ENCODE assay signal across 15 cellular contexts in the genomic region with DNA sequence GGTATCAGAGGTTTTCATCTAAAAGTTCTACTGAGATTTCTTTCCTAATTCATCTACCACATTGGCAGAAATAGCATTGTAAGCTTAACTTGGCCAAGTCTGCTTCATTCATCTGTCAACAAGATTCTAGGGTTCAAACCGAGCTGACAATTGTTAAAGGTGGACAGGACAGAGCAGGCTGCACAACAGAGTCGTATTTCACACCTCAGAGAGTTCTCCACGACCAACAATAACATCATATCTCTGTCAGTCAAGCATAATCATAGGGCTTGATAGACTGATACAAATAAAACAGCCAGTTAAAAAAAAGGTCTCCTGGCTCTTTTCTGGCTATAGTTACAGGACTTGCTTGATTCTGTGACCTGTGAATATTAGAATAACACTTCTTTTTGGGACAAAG.
DNase-seq lines count a peak whose midpoint lies in the region; ATAC-seq and TF ChIP-seq lines count a peak whose summit lies in the region.
"Had no signal": no experiment of that assay in that cellular context is flagged by ENCODE, and none has a peak within 500 bp of the region (broad histone marks: within the 10 kb centered on the region; RNA-seq: fewer than 3 reads in every experiment).

No MANE protein-coding gene starts in this region.

- H2AFZ ChIP-seq in IMR-90 (replicated peaks; ENCODE audit: low read length, poor library complexity), result no peak overlapping the region

- 0 out of 2 replicates have a peak overlapping the region, but pooled peaks have one; percentile 9 for H2BK20ac ChIP-seq in IMR-90 (ENCODE audit: low read depth, low read length)

- no peaks in the 10 kb centered on the region for H3K9me3 Mint-ChIP-seq in activated CD4-positive, alpha-beta T cell treated with anti-CD3 and anti-CD28 coated beads, Interleukin-2, amount 10 ng/mL, durations not matched to agents 24 days and 14 days

- H3K4me1 Mint-ChIP-seq in activated CD4-positive, alpha-beta T cell treated with anti-CD3 and anti-CD28 coated beads, Interleukin-2, amount 10 ng/mL, durations not matched to agents 24 days and 14 days, result peaks cover 8% of the 10 kb centered on the region

- no peak overlapping the region for H3K4me3 ChIP-seq in IMR-90 (ENCODE audit: insufficient read depth, low read depth, low read length)
- H3K4me3 ChIP-seq: HAP-1 had no signal

- H3K4me2 ChIP-seq in IMR-90 (ENCODE audit: low read depth, low read length), result no peak overlapping the region

- no peak overlapping the region for H3K56ac ChIP-seq in IMR-90 (ENCODE audit: extremely low read depth, insufficient read depth, low read length)

- in situ Hi-C loops in IMR-90 (cut with MboI; ENCODE audit: low sequenced_read_pairs), result no loop called here

- H2BK5ac ChIP-seq in IMR-90 (ENCODE audit: low read depth, low read length, poor library complexity, severe bottlenecking), result no peak overlapping the region

- H3K27ac Mint-ChIP-seq in activated CD4-positive, alpha-beta T cell treated with anti-CD3 and anti-CD28 coated beads, Interleukin-2, amount 10 ng/mL, durations not matched to agents 24 days and 14 days, result no peak overlapping the region
- H3K27ac Mint-ChIP-seq: CD4-positive, alpha-beta memory T cell had no signal

- H3K36me3 ChIP-seq in IMR-90 (ENCODE audit: control insufficient read depth, insufficient read depth, low read length), result no peaks in the 10 kb centered on the region
- H3K36me3 ChIP-seq: HAP-1 had no signal

- ATAC-seq in IMR-90 (ENCODE audit: low read depth) (no peak), HG02798 (IDR thresholded peaks at IDR 0.05; ENCODE audit: poor library complexity, unreplicated experiment) (no peak), GM19023 (IDR thresholded peaks at IDR 0.05; ENCODE audit: unreplicated experiment) (no peak)

- H3K4me1 ChIP-seq in IMR-90 (ENCODE audit: control insufficient read depth, insufficient read depth, low read length), result peaks cover 1% of the 10 kb centered on the region; the same call in 1 of the 2 replicates
- H3K4me1 ChIP-seq: HAP-1 had no signal

- intact Hi-C loops in activated CD4-positive, alpha-beta T cell treated with anti-CD3 and anti-CD28 coated beads, Interleukin-2, amount 10 ng/mL, durations not matched to agents 24 days and 14 days (cut with micrococcal nuclease), result no loop called here
- intact Hi-C loops in IMR-90 (cut with micrococcal nuclease), result loop anchor here (10.0 kb wide), 1 partner anchor 198 kb away; no protein-coding TSS in a partner anchor

- H3K79me1 ChIP-seq in IMR-90 (ENCODE audit: low read depth in 1 of 2, low read length in 2 of 2), result no peaks in the 10 kb centered on the region

- no peak overlapping the region for H3K27ac ChIP-seq in IMR-90 (ENCODE audit: insufficient read depth, low read length)

- H2BK120ac ChIP-seq in IMR-90 (ENCODE audit: low read depth, low read length), result no peak overlapping the region

- H3K9ac ChIP-seq in IMR-90 (ENCODE audit: low read depth, low read length), result no peak overlapping the region

- H3K27me3 ChIP-seq in IMR-90 (ENCODE audit: control insufficient read depth, insufficient read depth, low read length), result no peaks in the 10 kb centered on the region

- BruUV-seq in IMR-90 (replicated peaks; lab: Mats Ljungman, UMichigan), result no TSS peak

- POLR2A ChIA-PET in IMR-90 (lab: Charles Lee; ENCODE audit: unreplicated experiment), result no interaction called here

- no peaks in the 10 kb centered on the region for H3K9me3 ChIP-seq in IMR-90 (ENCODE audit: control insufficient read depth, insufficient read depth, low read length)
- H3K9me3 ChIP-seq: HAP-1 had no signal

- no peak overlapping the region for H4K5ac ChIP-seq in IMR-90 (ENCODE audit: low read depth, low read length)

- dilution Hi-C loops in IMR-90 (cut with HindIII; ENCODE audit: low sequenced_read_pairs, unreplicated experiment), result no loop called here

- no peak overlapping the region for H2AK5ac ChIP-seq in IMR-90 (ENCODE audit: low read depth, low read length)

- H4K8ac ChIP-seq in IMR-90 (ENCODE audit: low read depth in 2 of 2, low read length in 2 of 2), result no peak overlapping the region

- no peak overlapping the region for H3K4ac ChIP-seq in IMR-90 (ENCODE audit: low read depth, low read length)

- H4K91ac ChIP-seq in IMR-90 (ENCODE audit: insufficient read depth, low read depth, low read length), result no peak overlapping the region

- no peak overlapping the region for H3K23ac ChIP-seq in IMR-90 (ENCODE audit: low read depth, low read length)

- H3K27me3 Mint-ChIP-seq in activated CD4-positive, alpha-beta T cell treated with anti-CD3 and anti-CD28 coated beads, Interleukin-2, amount 10 ng/mL, durations not matched to agents 24 days and 14 days, result peaks cover 8% of the 10 kb centered on the region

- TF ChIP-seq POLR2A in IMR-90 (IDR thresholded peaks at IDR 0.05; ENCODE audit: low read depth, low read length), result no peak

- no peak overlapping the region for H2AK9ac ChIP-seq in IMR-90 (replicated peaks; ENCODE audit: low read depth, low read length, poor library complexity)

- no peak overlapping the region for H3K14ac ChIP-seq in IMR-90 (replicated peaks; ENCODE audit: low read depth, low read length)

- TF ChIP-seq RAD21 in IMR-90 (IDR thresholded peaks at IDR 0.05; ENCODE audit: low read length), result no peak

- DNase-seq in activated CD4-positive, alpha-beta T cell treated with anti-CD3 and anti-CD28 coated beads, Interleukin-2, amount 10 ng/mL, durations not matched to agents 24 days and 14 days, result peak; percentile 8
- DNase-seq in activated CD4-positive, alpha-beta T cell treated with anti-CD3 and anti-CD28 coated beads for 1 hour, result no peak
- DNase-seq in IMR-90 (no peak), myocyte (ENCODE audit: low read depth) (peak; percentile 26)
- DNase-seq: C1 segment of cervical spinal cord; Calu3; CD4-positive, alpha-beta memory T cell; COR-L47; DMS53; DMS79 treated with DMSO at 0.1 percent for 48 hours; GF-D8; GOT3 had no signal

- no CpG with 5 or more reads among the region's 3 CpGs for WGBS in IMR-90 (ENCODE audit: extremely low coverage in 2 of 2, insufficient read length in 1 of 2), 2 experiments

- no peaks in the 10 kb centered on the region for H3K36me3 Mint-ChIP-seq in activated CD4-positive, alpha-beta T cell treated with anti-CD3 and anti-CD28 coated beads, Interleukin-2, amount 10 ng/mL, durations not matched to agents 24 days and 14 days (ENCODE audit: low read depth)
- H3K36me3 Mint-ChIP-seq: CD4-positive, alpha-beta memory T cell had no signal

- no peak overlapping the region for H3K4me3 Mint-ChIP-seq in activated CD4-positive, alpha-beta T cell treated with anti-CD3 and anti-CD28 coated beads, Interleukin-2, amount 10 ng/mL, durations not matched to agents 24 days and 14 days
- H3K4me3 Mint-ChIP-seq: CD4-positive, alpha-beta memory T cell had no signal

- no peak for TF ChIP-seq CTCF in IMR-90 (conservative IDR thresholded peaks at IDR 0.05; ENCODE audit: low read depth, low read length)

- no peaks in the 10 kb centered on the region; the same call in 1 of the 2 replicates for H3K9me1 ChIP-seq in IMR-90 (ENCODE audit: insufficient read depth, low read length)

- CTCF ChIA-PET in IMR-90 (lab: Yijun Ruan, JAX), result interaction anchor here (0.6 kb wide), 1 partner anchor 272 kb away, joined by 4 read pairs; no protein-coding TSS in a partner anchor

- no peaks in the 10 kb centered on the region for H4K20me1 ChIP-seq in IMR-90 (ENCODE audit: insufficient read depth, low read length)

- H3K18ac ChIP-seq in IMR-90 (ENCODE audit: low read depth, low read length), result no peak overlapping the region

- H2BK15ac ChIP-seq in IMR-90 (ENCODE audit: low read depth, low read length), result no peak overlapping the region

TF ChIP-seq in IMR-90, 13 proteins besides CTCF, POLR2A, EP300 and RAD21:
- TF ChIP-seq, protein P1, sequence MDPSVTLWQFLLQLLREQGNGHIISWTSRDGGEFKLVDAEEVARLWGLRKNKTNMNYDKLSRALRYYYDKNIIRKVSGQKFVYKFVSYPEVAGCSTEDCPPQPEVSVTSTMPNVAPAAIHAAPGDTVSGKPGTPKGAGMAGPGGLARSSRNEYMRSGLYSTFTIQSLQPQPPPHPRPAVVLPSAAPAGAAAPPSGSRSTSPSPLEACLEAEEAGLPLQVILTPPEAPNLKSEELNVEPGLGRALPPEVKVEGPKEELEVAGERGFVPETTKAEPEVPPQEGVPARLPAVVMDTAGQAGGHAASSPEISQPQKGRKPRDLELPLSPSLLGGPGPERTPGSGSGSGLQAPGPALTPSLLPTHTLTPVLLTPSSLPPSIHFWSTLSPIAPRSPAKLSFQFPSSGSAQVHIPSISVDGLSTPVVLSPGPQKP (IDR thresholded peaks at IDR 0.05; ENCODE audit: borderline replicate concordance, low read depth, low read length), result no peak
- TF ChIP-seq FOS (IDR thresholded peaks at IDR 0.05; ENCODE audit: low read depth, low read length), result no peak

Comparison
In these comparisons a context has a peak if more than half of its experiments do, and no peak if none do; other contexts are left out.
1. DNase-seq: peak in activated CD4-positive, alpha-beta T cell treated with anti-CD3 and anti-CD28 coated beads, Interleukin-2, amount 10 ng/mL, durations not matched to agents 24 days and 14 days (single experiment) and myocyte (single experiment); none in activated CD4-positive, alpha-beta T cell treated with anti-CD3 and anti-CD28 coated beads for 1 hour (single experiment) and IMR-90 (single experiment).